In genomic region chr16:2339521-2340484, GRCh38 we compare ENCODE assay signal across 1 cellular context.
TF ChIP-seq lines count a peak whose summit lies in the region.

No MANE protein-coding gene starts in this region.

TF ChIP-seq in HEK293, 187 proteins besides CTCF, POLR2A, EP300 and RAD21 (continued from another document and continues in another):
- no peak for TF ChIP-seq BCL6B (tag by site-specific recombination; IDR thresholded peaks at IDR 0.05)
- no peak for TF ChIP-seq SP3 (tag by site-specific recombination; IDR thresholded peaks at IDR 0.05)
- TF ChIP-seq SP7 (tag by site-specific recombination; IDR thresholded peaks at IDR 0.05), result peak; percentile 70
- TF ChIP-seq ZNF248 (tag by site-specific recombination; IDR thresholded peaks at IDR 0.05), result no peak
- no peak for TF ChIP-seq AEBP2 (tag by site-specific recombination; IDR thresholded peaks at IDR 0.05; ENCODE audit: borderline replicate concordance)
- TF ChIP-seq ZNF521 (tag by site-specific recombination; IDR thresholded peaks at IDR 0.05), result no peak
- TF ChIP-seq ZNF280D (tag by site-specific recombination; IDR thresholded peaks at IDR 0.05), result no peak
- TF ChIP-seq ELK4 (IDR thresholded peaks at IDR 0.05; ENCODE audit: borderline replicate concordance, low read depth, low read length), result no peak
- no peak for TF ChIP-seq ZNF266 (tag by site-specific recombination; IDR thresholded peaks at IDR 0.05; ENCODE audit: low read depth)
- peak; percentile 81 for TF ChIP-seq ZBTB20 (tag by site-specific recombination; IDR thresholded peaks at IDR 0.05)
- TF ChIP-seq ZNF211 (tag by site-specific recombination; IDR thresholded peaks at IDR 0.05; ENCODE audit: low read depth), result no peak
- no peak for TF ChIP-seq ZNF747 (tag by site-specific recombination; IDR thresholded peaks at IDR 0.05)
- no peak for TF ChIP-seq ZNF19 (tag by site-specific recombination; IDR thresholded peaks at IDR 0.05; ENCODE audit: low read depth)
- TF ChIP-seq ZNF398 (tag by site-specific recombination; IDR thresholded peaks at IDR 0.05), result no peak; the same call in 1 of the 2 replicates
- no peak for TF ChIP-seq ZNF174 (tag by site-specific recombination; IDR thresholded peaks at IDR 0.05)
- no peak for TF ChIP-seq EGR2 (tag by site-specific recombination; IDR thresholded peaks at IDR 0.05; ENCODE audit: low read depth)
- TF ChIP-seq ZNF776 (tag by site-specific recombination; IDR thresholded peaks at IDR 0.05; ENCODE audit: borderline replicate concordance), result no peak
- TF ChIP-seq ZNF660 (tag by site-specific recombination; IDR thresholded peaks at IDR 0.05), result peak; percentile 34
- peak; percentile 96 for TF ChIP-seq ZBTB8A (tag by site-specific recombination; IDR thresholded peaks at IDR 0.05)
- 0 out of 2 replicates have a peak, but pooled peaks have one; percentile 18 for TF ChIP-seq BCL11A (tag by site-specific recombination; IDR thresholded peaks at IDR 0.05; ENCODE audit: low read depth)
- TF ChIP-seq ZFP41 (tag by site-specific recombination; IDR thresholded peaks at IDR 0.05; ENCODE audit: borderline replicate concordance), result no peak
- TF ChIP-seq ZFHX2 (tag by site-specific recombination; conservative IDR thresholded peaks at IDR 0.05), result peak; percentile 21
- TF ChIP-seq REPIN1 (tag by site-specific recombination; IDR thresholded peaks at IDR 0.05; ENCODE audit: low read depth), result no peak
- no peak for TF ChIP-seq ZNF157 (tag by site-specific recombination; IDR thresholded peaks at IDR 0.05)
- no peak for TF ChIP-seq REST (tag by site-specific recombination; IDR thresholded peaks at IDR 0.05)
- TF ChIP-seq ZNF843 (tag by site-specific recombination; IDR thresholded peaks at IDR 0.05), result no peak
- no peak for TF ChIP-seq ZBTB10 (tag by site-specific recombination; IDR thresholded peaks at IDR 0.05)
- TF ChIP-seq ZNF501 (tag by site-specific recombination; IDR thresholded peaks at IDR 0.05), result peak; percentile 51; the same call in 1 of the 2 replicates
- no peak for TF ChIP-seq ZNF302 (tag by site-specific recombination; IDR thresholded peaks at IDR 0.05; ENCODE audit: low read depth)
- TF ChIP-seq ZBTB26 (tag by site-specific recombination; optimal IDR thresholded peaks at IDR 0.05), result peak; percentile 94
- TF ChIP-seq GLI2 (tag by site-specific recombination; IDR thresholded peaks at IDR 0.05; ENCODE audit: borderline replicate concordance, low read depth), result no peak
- TF ChIP-seq ZNF280C (tag by site-specific recombination; IDR thresholded peaks at IDR 0.05), result no peak
- no peak for TF ChIP-seq KLF10 (tag by site-specific recombination; IDR thresholded peaks at IDR 0.05)
- peak; percentile 72 for TF ChIP-seq KLF1 (tag by site-specific recombination; IDR thresholded peaks at IDR 0.05)
- no peak for TF ChIP-seq ZNF555 (tag by site-specific recombination; conservative IDR thresholded peaks at IDR 0.05)
- TF ChIP-seq ZNF112 (tag by site-specific recombination; IDR thresholded peaks at IDR 0.05), result no peak
- TF ChIP-seq ZNF24 (tag by site-specific recombination; IDR thresholded peaks at IDR 0.05), result no peak
- TF ChIP-seq GLI4 (tag by site-specific recombination; IDR thresholded peaks at IDR 0.05), result no peak
- no peak for TF ChIP-seq ZNF585B (tag by site-specific recombination; IDR thresholded peaks at IDR 0.05)
